Comparison of ENCODE assay signal across 11 cellular contexts in genomic region chr21:10521835-10522500, GRCh38. TPM values are rescaled to one million over a fixed set of nuclear protein-coding genes. Genes with fewer than 3 reads are reported as not detected.
DNase-seq lines count a peak whose midpoint lies in the region; ATAC-seq and TF ChIP-seq lines count a peak whose summit lies in the region.
"Not testable (repeated sequence)": the region's sequence is repeated elsewhere in the genome, so short reads cannot be mapped to it uniquely, and the experiment has no call there.
"Had no signal": no experiment of that assay in that cellular context is flagged by ENCODE, and none has a peak within 500 bp of the region (broad histone marks: within the 10 kb centered on the region; RNA-seq: fewer than 3 reads in every experiment).

No MANE protein-coding gene starts in this region.

- H3F3A ChIP-seq in SK-N-SH (replicated peaks; ENCODE audit: insufficient read depth): not testable (repeated sequence)

- not testable (repeated sequence) for H3K4me2 ChIP-seq in SK-N-SH

- not testable (repeated sequence) for H3K79me2 ChIP-seq in SK-N-SH (ENCODE audit: insufficient read depth)

- not testable (repeated sequence) for H3K36me3 ChIP-seq in SK-N-SH (replicated peaks in 1 of 2; ENCODE audit: control insufficient read depth in 1 of 2, insufficient read depth in 2 of 2, low read length in 1 of 2); left lung

- not testable (repeated sequence) for H4K20me1 ChIP-seq in SK-N-SH (ENCODE audit: insufficient read depth)

- intact Hi-C loops in left lung (cut with DNase I); natural killer cell (cut with micrococcal nuclease): not testable (repeated sequence)

- H3K27me3 ChIP-seq in SK-N-SH (ENCODE audit: insufficient read depth); left lung: not testable (repeated sequence)

- not testable (repeated sequence) for H3K27me3 Mint-ChIP-seq in natural killer cell (ENCODE audit: low read depth in 2 of 2)

- not testable (repeated sequence) for TF ChIP-seq RAD21 in SK-N-SH (IDR thresholded peaks at IDR 0.05; ENCODE audit: low read length)

- CTCF ChIA-PET in SK-N-SH (lab: Yijun Ruan, JAX): not testable (repeated sequence)

- H3K36me3 Mint-ChIP-seq in activated naive CD4-positive, alpha-beta T cell treated with anti-CD3 and anti-CD28 coated beads, Interleukin-2, amount 50 U/mL, for 72 hours: peaks cover 14% of the 10 kb centered on the region in 2 donors
- peaks cover 25% of the 10 kb centered on the region for H3K36me3 Mint-ChIP-seq in natural killer cell

- not testable (repeated sequence) for H3K9me2 ChIP-seq in SK-N-SH

- not testable (repeated sequence) for H3K9ac ChIP-seq in SK-N-SH

- TF ChIP-seq CTCF in 22Rv1 (IDR thresholded peaks at IDR 0.05); SK-N-SH (IDR thresholded peaks at IDR 0.05); left lung (IDR thresholded peaks at IDR 0.05); natural killer cell (IDR thresholded peaks at IDR 0.05): not testable (repeated sequence)

- not testable (repeated sequence) for H3K4me3 Mint-ChIP-seq in natural killer cell

- peak overlapping the region; percentile 76 for H3K27ac ChIP-seq in 22Rv1
- not testable (repeated sequence) for H3K27ac ChIP-seq in SK-N-SH (ENCODE audit: low read depth in 2 of 2, low read length in 1 of 2); left lung

- not testable (repeated sequence) for H3K9me3 ChIP-seq in SK-N-SH
- H3K9me3 ChIP-seq in left lung: peaks cover 0 to 74% of the 10 kb centered on the region in 2 donors

- not testable (repeated sequence) for TF ChIP-seq EP300 in SK-N-SH (IDR thresholded peaks at IDR 0.05; ENCODE audit: borderline replicate concordance in 1 of 2, low read depth in 1 of 2, low read length in 1 of 2)

- not testable (repeated sequence) for H2AFZ ChIP-seq in SK-N-SH (ENCODE audit: low read depth)

- POLR2A ChIA-PET in SK-N-SH (lab: Yijun Ruan, JAX): not testable (repeated sequence)

- H3K4me3 ChIP-seq in SK-N-SH (ENCODE audit: low read depth in 2 of 2, low read length in 1 of 2); left lung: not testable (repeated sequence)

- H3K9me3 Mint-ChIP-seq in activated naive CD4-positive, alpha-beta T cell treated with anti-CD3 and anti-CD28 coated beads, Interleukin-2, amount 50 U/mL, for 72 hours: peaks cover 28 to 32% of the 10 kb centered on the region in 2 donors
- peaks cover 6 to 21% of the 10 kb centered on the region in 2 donors for H3K9me3 Mint-ChIP-seq in natural killer cell

- peak; percentile 36 to 56 for ATAC-seq in activated naive CD4-positive, alpha-beta T cell treated with anti-CD3 and anti-CD28 coated beads, Interleukin-2, amount 50 U/mL, for 72 hours
- ATAC-seq in esophagus mucosa (peak; percentile 46), left lung (peak; percentile 22), natural killer cell (peak; percentile 29 to 54 (median 31))
- ATAC-seq in stimulated activated naive CD8-positive, alpha-beta T cell treated with anti-CD3 and anti-CD28 coated beads, Interleukin-15, Interleukin-2, amounts not matched to agents 100 U/mL and 50 U/mL, for 24 hours: peak; percentile 46

- DNase-seq in ELF-1 (ENCODE audit: low read depth, low spot score) (peak; percentile 41), SK-N-SH (peak; percentile 1), left lung (peak in 1 of 2 donors; percentile 78)
- not testable (repeated sequence) for DNase-seq in activated naive CD4-positive, alpha-beta T cell treated with anti-CD3 and anti-CD28 coated beads, Interleukin-2, amount 50 U/mL, for 72 hours (ENCODE audit: low spot score in 2 of 2); natural killer cell; stimulated activated naive CD8-positive, alpha-beta T cell treated with anti-CD3 and anti-CD28 coated beads, Interleukin-15, Interleukin-2, amounts not matched to agents 100 U/mL and 50 U/mL, for 24 hours

- H3K4me1 Mint-ChIP-seq in natural killer cell: not testable (repeated sequence)

- H3K27ac Mint-ChIP-seq in activated naive CD4-positive, alpha-beta T cell treated with anti-CD3 and anti-CD28 coated beads, Interleukin-2, amount 50 U/mL, for 72 hours; natural killer cell: not testable (repeated sequence)

- 62% methylated on average over 70 of the region's 75 CpGs for WGBS in SK-N-SH (ENCODE audit: low lambda C conversion rate)

- not testable (repeated sequence) for H3K4me1 ChIP-seq in SK-N-SH (ENCODE audit: control insufficient read depth in 1 of 2, insufficient read depth in 2 of 2, low read depth in 1 of 2, low read length in 1 of 2); left lung

RNA-seq across cellular contexts. Expression of gene TPTE, which starts 0.6 kb away (rescaled TPM):
- polyA plus RNA-seq in SK-N-SH (2012; rRNA removed): not detected in 2 replicates
- polyA plus RNA-seq in SK-N-SH (2012; cell fraction: cytosol; rRNA removed): not detected in 2 replicates
- polyA plus RNA-seq in SK-N-SH (2012; cell fraction: nucleus; rRNA removed): not detected in 2 replicates
- total RNA-seq in activated naive CD4-positive, alpha-beta T cell treated with anti-CD3 and anti-CD28 coated beads, Interleukin-2, amount 50 U/mL, for 72 hours: not detected
- total RNA-seq in esophagus mucosa (not detected), left lung (not detected), natural killer cell (not detected)
- total RNA-seq: GM12878, OCI-LY7, Peyer's patch had no signal
